In genomic region chr2:7403092-7403775, GRCh38 we compare ENCODE assay signal across 15 cellular contexts.
DNase-seq lines count a peak whose midpoint lies in the region; ATAC-seq and TF ChIP-seq lines count a peak whose summit lies in the region.
"Had no signal": no experiment of that assay in that cellular context is flagged by ENCODE, and none has a peak within 500 bp of the region (broad histone marks: within the 10 kb centered on the region; RNA-seq: fewer than 3 reads in every experiment).

No MANE protein-coding gene starts in this region.

- peaks cover 15% of the 10 kb centered on the region for H3K4me1 ChIP-seq in Loucy (ENCODE audit: insufficient read depth, low read length, poor library complexity, severe bottlenecking)
- H3K4me1 ChIP-seq in naive thymus-derived CD4-positive, alpha-beta T cell (ENCODE audit: control insufficient read depth in 2 of 2, insufficient read depth in 2 of 2, low read length in 2 of 2) = peaks cover 0 to 15% of the 10 kb centered on the region in 2 donors
- H3K4me1 ChIP-seq: Caco-2 had no signal

- no peaks in the 10 kb centered on the region for H3K9me3 ChIP-seq in Loucy (ENCODE audit: insufficient read depth, low read depth, low read length)
- no peaks in the 10 kb centered on the region for H3K9me3 ChIP-seq in naive thymus-derived CD4-positive, alpha-beta T cell (ENCODE audit: control insufficient read depth in 2 of 3, low read length in 3 of 3)
- H3K9me3 ChIP-seq: Caco-2 had no signal

- H3K27me3 ChIP-seq in Loucy (ENCODE audit: insufficient read depth, low read length, poor library complexity, severe bottlenecking) = peaks cover 65% of the 10 kb centered on the region
- no peaks in the 10 kb centered on the region for H3K27me3 ChIP-seq in naive thymus-derived CD4-positive, alpha-beta T cell (ENCODE audit: control insufficient read depth in 2 of 2, insufficient read depth in 2 of 2, low read length in 2 of 2)

- peaks cover 18% of the 10 kb centered on the region for H3K4me1 Mint-ChIP-seq in activated naive CD8-positive, alpha-beta T cell (ENCODE audit: low read depth)
- peaks cover 9% of the 10 kb centered on the region for H3K4me1 Mint-ChIP-seq in activated naive CD8-positive, alpha-beta T cell treated with anti-CD3 and anti-CD28 coated beads, Interleukin-2, amount 50 U/mL, for 24 hours
- H3K4me1 Mint-ChIP-seq in naive thymus-derived CD4-positive, alpha-beta T cell = peaks cover 7 to 20% (median 16%) of the 10 kb centered on the region in 7 donors
- H3K4me1 Mint-ChIP-seq: IgD-negative memory B cell had no signal

- H3K4me3 Mint-ChIP-seq in activated naive CD8-positive, alpha-beta T cell = no peak overlapping the region
- H3K4me3 Mint-ChIP-seq in activated naive CD8-positive, alpha-beta T cell treated with anti-CD3 and anti-CD28 coated beads, Interleukin-2, amount 50 U/mL, for 24 hours = no peak overlapping the region
- H3K4me3 Mint-ChIP-seq in naive thymus-derived CD4-positive, alpha-beta T cell = peak overlapping the region in 4 of 10 donors; percentile 2 to 10 (median 3)
- H3K4me3 Mint-ChIP-seq: IgD-negative memory B cell had no signal

- no peak for TF ChIP-seq CTCF in Loucy (conservative IDR thresholded peaks at IDR 0.05; ENCODE audit: low read length)

- CTCF ChIA-PET in naive thymus-derived CD4-positive, alpha-beta T cell (lab: Charles Lee) = interaction anchor here (1.0 kb wide), 1 partner anchor 1281 kb away, joined by 3 read pairs; no protein-coding TSS in a partner anchor

- no peaks in the 10 kb centered on the region for H4K20me1 ChIP-seq in Loucy (ENCODE audit: insufficient read depth, low read length, poor library complexity, severe bottlenecking)

- H3K36me3 ChIP-seq in Loucy (ENCODE audit: insufficient read depth, low read length) = no peaks in the 10 kb centered on the region
- H3K36me3 ChIP-seq in naive thymus-derived CD4-positive, alpha-beta T cell (ENCODE audit: control insufficient read depth in 2 of 3, insufficient read depth in 3 of 3, low read length in 3 of 3) = no peaks in the 10 kb centered on the region

- H3K9me2 ChIP-seq in Loucy (replicated peaks; ENCODE audit: low read depth, low read length) = no peaks in the 10 kb centered on the region

- no peak for DNase-seq in activated naive CD8-positive, alpha-beta T cell treated with anti-CD3 and anti-CD28 coated beads, Interleukin-2, amount 50 U/mL, for 24 hours
- peak in 5 of 9 donors; percentile 6 to 32 (median 21) for DNase-seq in naive thymus-derived CD4-positive, alpha-beta T cell
- DNase-seq in kidney tubule cell (ENCODE audit: low spot score) (no peak), RKO (ENCODE audit: low spot score) (no peak)
- DNase-seq: ACHN, Caco-2, GF-D8, GM23248, H7 had no signal

- H3K27ac Mint-ChIP-seq in activated naive CD8-positive, alpha-beta T cell = peak overlapping the region; percentile 31
- no peak overlapping the region for H3K27ac Mint-ChIP-seq in activated naive CD8-positive, alpha-beta T cell treated with anti-CD3 and anti-CD28 coated beads, Interleukin-2, amount 50 U/mL, for 24 hours
- H3K27ac Mint-ChIP-seq in naive thymus-derived CD4-positive, alpha-beta T cell = no peak overlapping the region
- H3K27ac Mint-ChIP-seq: CD4-positive, alpha-beta memory T cell; IgD-negative memory B cell had no signal

- H3K27me3 Mint-ChIP-seq in activated naive CD8-positive, alpha-beta T cell = peaks cover 24% of the 10 kb centered on the region
- H3K27me3 Mint-ChIP-seq in activated naive CD8-positive, alpha-beta T cell treated with anti-CD3 and anti-CD28 coated beads, Interleukin-2, amount 50 U/mL, for 24 hours = peaks cover 10% of the 10 kb centered on the region
- H3K27me3 Mint-ChIP-seq in naive thymus-derived CD4-positive, alpha-beta T cell = peaks cover 22 to 38% (median 30%) of the 10 kb centered on the region in 5 donors

- peak overlapping the region; percentile 15 for H3K4me2 ChIP-seq in Loucy (ENCODE audit: low read depth, low read length, poor library complexity, severe bottlenecking)

- no peaks in the 10 kb centered on the region for H3K79me2 ChIP-seq in Loucy (ENCODE audit: insufficient read depth, low read length)

- H3K27ac ChIP-seq in naive thymus-derived CD4-positive, alpha-beta T cell (ENCODE audit: low read depth, low read length) = no peak overlapping the region
- H3K27ac ChIP-seq: C4-2B, GM23248 had no signal

- POLR2A ChIA-PET in naive thymus-derived CD4-positive, alpha-beta T cell (lab: Charles Lee) = no interaction called here

- H3K36me3 Mint-ChIP-seq in activated naive CD8-positive, alpha-beta T cell = no peaks in the 10 kb centered on the region
- no peaks in the 10 kb centered on the region for H3K36me3 Mint-ChIP-seq in activated naive CD8-positive, alpha-beta T cell treated with anti-CD3 and anti-CD28 coated beads, Interleukin-2, amount 50 U/mL, for 24 hours (ENCODE audit: low read depth)
- no peaks in the 10 kb centered on the region for H3K36me3 Mint-ChIP-seq in naive thymus-derived CD4-positive, alpha-beta T cell
- H3K36me3 Mint-ChIP-seq: CD4-positive, alpha-beta memory T cell; IgD-negative memory B cell had no signal

- no peaks in the 10 kb centered on the region for H3K9me3 Mint-ChIP-seq in activated naive CD8-positive, alpha-beta T cell (ENCODE audit: low read depth)
- H3K9me3 Mint-ChIP-seq in activated naive CD8-positive, alpha-beta T cell treated with anti-CD3 and anti-CD28 coated beads, Interleukin-2, amount 50 U/mL, for 24 hours = no peaks in the 10 kb centered on the region
- H3K9me3 Mint-ChIP-seq in naive thymus-derived CD4-positive, alpha-beta T cell = no peaks in the 10 kb centered on the region
- H3K9me3 Mint-ChIP-seq: CD4-positive, alpha-beta memory T cell; IgD-negative memory B cell had no signal

- H3K9ac ChIP-seq in Loucy (ENCODE audit: low read depth, low read length, poor library complexity, severe bottlenecking) = no peak overlapping the region
- H3K9ac ChIP-seq: GM23248 had no signal

- intact Hi-C loops in naive thymus-derived CD4-positive, alpha-beta T cell (cut with micrococcal nuclease) = no loop called here

- H3F3A ChIP-seq in Loucy (ENCODE audit: low read depth) = no peaks in the 10 kb centered on the region

- no peak overlapping the region for H2AFZ ChIP-seq in Loucy (ENCODE audit: low read length)
- H2AFZ ChIP-seq: GM23248 had no signal

- ATAC-seq in activated naive CD8-positive, alpha-beta T cell treated with anti-CD3 and anti-CD28 coated beads, Interleukin-2, amount 50 U/mL, for 24 hours = no peak
- peak; percentile 41 for ATAC-seq in naive thymus-derived CD4-positive, alpha-beta T cell
- no peak for ATAC-seq in GM21737 (IDR thresholded peaks at IDR 0.05; ENCODE audit: unreplicated experiment)

- H3K4me3 ChIP-seq in Loucy (ENCODE audit: low read length, poor library complexity, severe bottlenecking) = no peak overlapping the region
- H3K4me3 ChIP-seq in naive thymus-derived CD4-positive, alpha-beta T cell (ENCODE audit: low read length) = no peak overlapping the region
- H3K4me3 ChIP-seq: GM23248 had no signal

Comparison
In these comparisons a context has a peak if more than half of its experiments do, and no peak if none do; other contexts are left out.
1. DNase-seq: peak in naive thymus-derived CD4-positive, alpha-beta T cell (5 of 9); none in activated naive CD8-positive, alpha-beta T cell treated with anti-CD3 and anti-CD28 coated beads, Interleukin-2, amount 50 U/mL, for 24 hours (single experiment), kidney tubule cell (single experiment) and RKO (single experiment).